Comparison of ENCODE assay signal across 23 cellular contexts in genomic region chr7:157329447-157329846, GRCh38. TPM values are rescaled to one million over a fixed set of nuclear protein-coding genes. Genes with fewer than 3 reads are reported as not detected.
A peak's percentile ranks its signal among the peaks of the same experiment; 100 is the strongest.
DNase-seq lines count a peak whose midpoint lies in the region; ATAC-seq, FAIRE-seq and TF ChIP-seq lines count a peak whose summit lies in the region.
"Had no signal": no experiment of that assay in that cellular context is flagged by ENCODE, and none has a peak within 500 bp of the region (broad histone marks: within the 10 kb centered on the region; RNA-seq: fewer than 3 reads in every experiment).

No MANE protein-coding gene starts in this region.

- no peak overlapping the region for H3K27ac ChIP-seq in A549
- peak overlapping the region in 2 of 11 experiments; percentile 18 to 31; a peak in 2 of 22 replicates for H3K27ac ChIP-seq in BLaER1 treated with 17β-estradiol and CSF1 and Interleukin-3, amounts not matched to agents 10 nM and 100 nM
- peak overlapping the region; percentile 65 for H3K27ac ChIP-seq in VCaP
- H3K27ac ChIP-seq in mesenchymal stem cell (ENCODE audit: low read length, poor library complexity, severe bottlenecking), result no peak overlapping the region

- no peak for FAIRE-seq in A549 (lab: Jason Lieb, UNC)
- FAIRE-seq: GM12878, HTR-8/SVneo had no signal

- H3K27me3 ChIP-seq in BLaER1 treated with 17β-estradiol and CSF1 and Interleukin-3, amounts not matched to agents 10 nM and 100 nM, result no peaks in the 10 kb centered on the region
- H3K27me3 ChIP-seq in mesenchymal stem cell (ENCODE audit: control insufficient read depth in 1 of 2, insufficient read depth in 1 of 2, low read length in 2 of 2), result no peaks in the 10 kb centered on the region

- H2BK5ac ChIP-seq in mesenchymal stem cell (ENCODE audit: low read depth, low read length, poor library complexity, severe bottlenecking), result no peak overlapping the region

- peak overlapping the region in 3 of 11 experiments; percentile 13 to 42 (median 26); a peak in 1 of 22 replicates for H3K9ac ChIP-seq in BLaER1 treated with 17β-estradiol and CSF1 and Interleukin-3, amounts not matched to agents 10 nM and 100 nM
- H3K9ac ChIP-seq in mesenchymal stem cell (ENCODE audit: low read length), result no peak overlapping the region

- H3K23ac ChIP-seq in mesenchymal stem cell (ENCODE audit: low read length in 2 of 2), result no peak overlapping the region

- no peak overlapping the region for H2BK120ac ChIP-seq in mesenchymal stem cell (ENCODE audit: low read depth, low read length)

- H3K4me3 ChIP-seq in A549, result no peak overlapping the region
- H3K4me3 ChIP-seq in BLaER1 treated with 17β-estradiol and CSF1 and Interleukin-3, amounts not matched to agents 10 nM and 100 nM, result no peak overlapping the region
- no peak overlapping the region for H3K4me3 ChIP-seq in mesenchymal stem cell (ENCODE audit: insufficient read depth in 1 of 2, low read depth in 1 of 2, low read length in 2 of 2)
- H3K4me3 ChIP-seq: GM12878 had no signal

- TF ChIP-seq CTCF in A549 (IDR thresholded peaks at IDR 0.05) (no peak), VCaP (conservative IDR thresholded peaks at IDR 0.05) (no peak)

- no peak for TF ChIP-seq RAD21 in A549 (conservative IDR thresholded peaks at IDR 0.05 in 1 of 2, IDR thresholded peaks at IDR 0.05 in 1 of 2)

- no peaks in the 10 kb centered on the region for H3K4me1 ChIP-seq in A549
- peaks cover 46 to 60% (median 56%) of the 10 kb centered on the region in 10 experiments for H3K4me1 ChIP-seq in BLaER1 treated with 17β-estradiol and CSF1 and Interleukin-3, amounts not matched to agents 10 nM and 100 nM
- H3K4me1 ChIP-seq in mesenchymal stem cell (ENCODE audit: control insufficient read depth, insufficient read depth, low read depth, low read length), result peaks cover 8% of the 10 kb centered on the region

- H2BK15ac ChIP-seq in mesenchymal stem cell (ENCODE audit: low read depth, poor library complexity, severe bottlenecking), result no peak overlapping the region

- H3K9me3 ChIP-seq in A549, result no peaks in the 10 kb centered on the region
- H3K9me3 ChIP-seq in BLaER1 treated with 17β-estradiol and CSF1 and Interleukin-3, amounts not matched to agents 10 nM and 100 nM (replicated peaks in 1 of 11), result peaks cover 0 to 10% (median 0%) of the 10 kb centered on the region in 11 experiments; a peak in 3 of 22 replicates
- H3K9me3 ChIP-seq in mesenchymal stem cell (ENCODE audit: control insufficient read depth, low read length), result no peaks in the 10 kb centered on the region

- 87% methylated on average over 12 of the region's 12 CpGs for WGBS in A549 (ENCODE audit: missing lambda C conversion rate)
- WGBS in mesenchymal stem cell, result 93% methylated on average over 12 of the region's 12 CpGs

- H3K79me1 ChIP-seq in mesenchymal stem cell (replicated peaks; ENCODE audit: low read length, poor library complexity, severe bottlenecking), result peaks cover 2% of the 10 kb centered on the region

- H3K4me2 ChIP-seq in A549 (no peak overlapping the region), mesenchymal stem cell (ENCODE audit: low read length, poor library complexity, severe bottlenecking) (no peak overlapping the region)
- peak overlapping the region; percentile 2 to 96 (median 48); a peak in 21 of 22 replicates for H3K4me2 ChIP-seq in BLaER1 treated with 17β-estradiol and CSF1 and Interleukin-3, amounts not matched to agents 10 nM and 100 nM

- DNase-seq in A549 (ENCODE audit: low read depth in 1 of 2, low spot score in 1 of 2) (no peak), mesenchymal stem cell (no peak), SKM-1 treated with dmso at 0.1 percent for 144 hours (lab: John Stamatoyannopoulos, UW; ENCODE audit: unreplicated experiment) (no peak), sciatic nerve (ENCODE audit: low spot score) (no peak), T-helper 1 cell (no peak)
- DNase-seq in stimulated activated naive CD8-positive, alpha-beta T cell treated with anti-CD3 and anti-CD28 coated beads, Interleukin-15, Interleukin-2, amounts not matched to agents 100 U/mL and 50 U/mL, for 24 hours, result no peak
- DNase-seq: C1 segment of cervical spinal cord; CD8-positive, alpha-beta T cell; DND-41; HCEC 1CT; Karpas-422; MV-4-11; NCI-H1105 treated with DMSO at 0.1 percent for 48 hours; NCI-H1694; NCI-H2081 treated with DMSO at 0.1 percent for 48 hours; NCI-H2171 treated with DMSO at 0.1 percent for 48 hours; NCI-H524 treated with DMSO at 0.1 percent for 48 hours; NCI-H82 had no signal

- H3K4ac ChIP-seq in mesenchymal stem cell (ENCODE audit: low read depth in 1 of 2, low read length in 2 of 2), result no peak overlapping the region

- CTCF ChIA-PET in A549 (lab: Yijun Ruan, JAX), result interaction anchor here (0.8 to 2.8 kb wide), 5 partner anchors 11 to 44 kb away, joined by 3 to 16 read pairs (median 3); no protein-coding TSS in a partner anchor

- no peak overlapping the region for H3K14ac ChIP-seq in mesenchymal stem cell (ENCODE audit: low read length in 2 of 2)

- H2BK12ac ChIP-seq in mesenchymal stem cell (ENCODE audit: low read length in 2 of 2), result no peak overlapping the region

- ATAC-seq in A549, result peak; percentile 17 to 62; a peak in 3 of 6 replicates
- ATAC-seq in stimulated activated naive CD8-positive, alpha-beta T cell treated with anti-CD3 and anti-CD28 coated beads, Interleukin-15, Interleukin-2, amounts not matched to agents 100 U/mL and 50 U/mL, for 24 hours, result no peak
- ATAC-seq in sciatic nerve, result no peak
- ATAC-seq: CD8-positive, alpha-beta T cell; GM12878; Right ventricle myocardium inferior had no signal

- POLR2A ChIA-PET in A549 (lab: Yijun Ruan, JAX), result no interaction called here

- no peak for TF ChIP-seq EP300 in A549 (IDR thresholded peaks at IDR 0.05)

- peak overlapping the region; percentile 8 for H2AFZ ChIP-seq in mesenchymal stem cell (ENCODE audit: low read depth, low read length)

- no peak for TF ChIP-seq POLR2A in A549 (IDR thresholded peaks at IDR 0.05; ENCODE audit: low read length)

- no peak overlapping the region for H4K91ac ChIP-seq in mesenchymal stem cell (ENCODE audit: low read length)

- H4K8ac ChIP-seq in mesenchymal stem cell (ENCODE audit: low read length), result no peak overlapping the region

- H3K36me3 ChIP-seq in BLaER1 treated with 17β-estradiol and CSF1 and Interleukin-3, amounts not matched to agents 10 nM and 100 nM, result no peaks in the 10 kb centered on the region
- H3K36me3 ChIP-seq in mesenchymal stem cell (ENCODE audit: control insufficient read depth in 1 of 2, insufficient read depth in 2 of 2, low read depth in 1 of 2, low read length in 2 of 2), result no peaks in the 10 kb centered on the region

- no peaks in the 10 kb centered on the region for H4K20me1 ChIP-seq in BLaER1 treated with 17β-estradiol and CSF1 and Interleukin-3, amounts not matched to agents 10 nM and 100 nM

- intact Hi-C loops in sciatic nerve (cut with DNase I), result no loop called here

- H2AK5ac ChIP-seq in mesenchymal stem cell (ENCODE audit: low read length, severe bottlenecking), result peak overlapping the region; percentile 22

- H3K18ac ChIP-seq in mesenchymal stem cell (ENCODE audit: low read depth in 1 of 2, low read length in 2 of 2), result no peak overlapping the region

TF ChIP-seq in A549, 52 proteins besides CTCF, POLR2A, EP300 and RAD21:
- TF ChIP-seq ZSCAN20 (CRISPR knock-in tag; IDR thresholded peaks at IDR 0.05) (no peak), POLR2AphosphoS2 (conservative IDR thresholded peaks at IDR 0.05; ENCODE audit: low read length) (no peak), MAZ (IDR thresholded peaks at IDR 0.05; ENCODE audit: borderline replicate concordance, low read depth, low read length) (no peak), HEYL (CRISPR knock-in tag; IDR thresholded peaks at IDR 0.05) (no peak), RARB (CRISPR knock-in tag; IDR thresholded peaks at IDR 0.05) (no peak), ESRRA (IDR thresholded peaks at IDR 0.05; ENCODE audit: borderline replicate concordance, low read length) (no peak), EHF (CRISPR knock-in tag; IDR thresholded peaks at IDR 0.05) (no peak), MAX (IDR thresholded peaks at IDR 0.05) (no peak), CHD4 (IDR thresholded peaks at IDR 0.05; ENCODE audit: borderline replicate concordance) (no peak)

RNA-seq across cellular contexts. Expression of gene DNAJB6, which starts 7.4 kb away (rescaled TPM):
- polyA plus RNA-seq in A549 (2011; rRNA removed), result 71.2 and 117 TPM in 2 replicates
- polyA plus RNA-seq in A549 (2012; cell fraction: cytosol; rRNA removed), result 58.0 and 60.0 TPM in 2 replicates
- 64.6 and 79.2 TPM in 2 replicates for polyA plus RNA-seq in A549 (2012; cell fraction: nucleus; rRNA removed)
- 128 to 136 TPM (median 131 TPM) in 3 replicates for polyA plus RNA-seq in A549 (2017; fragmentation: RNase III; extraction: RNeasy Plus Mini Kit Qiagen cat#74134 plus additional on column Dnase treatment)
- 19.9 and 22.8 TPM in 2 replicates for polyA minus RNA-seq in A549 (2011; rRNA and poly(A)+ RNA removed)
- polyA plus RNA-seq in mesenchymal stem cell (2013, experiment 1 of 2), result 177 TPM
- polyA plus RNA-seq in mesenchymal stem cell (2013, experiment 2 of 2), result 148 TPM
- total RNA-seq in sciatic nerve, result 129 TPM

Comparison
In these comparisons a context has a peak if more than half of its experiments do, and no peak if none do; other contexts are left out.
1. ATAC-seq: peak in A549 (2 of 2); none in stimulated activated naive CD8-positive, alpha-beta T cell treated with anti-CD3 and anti-CD28 coated beads, Interleukin-15, Interleukin-2, amounts not matched to agents 100 U/mL and 50 U/mL, for 24 hours (single experiment) and sciatic nerve (single experiment).
2. H3K4me2 ChIP-seq: peak in BLaER1 treated with 17β-estradiol and CSF1 and Interleukin-3, amounts not matched to agents 10 nM and 100 nM (11 of 11); none in A549 (single experiment) and mesenchymal stem cell (single experiment).